In the genomic region with DNA sequence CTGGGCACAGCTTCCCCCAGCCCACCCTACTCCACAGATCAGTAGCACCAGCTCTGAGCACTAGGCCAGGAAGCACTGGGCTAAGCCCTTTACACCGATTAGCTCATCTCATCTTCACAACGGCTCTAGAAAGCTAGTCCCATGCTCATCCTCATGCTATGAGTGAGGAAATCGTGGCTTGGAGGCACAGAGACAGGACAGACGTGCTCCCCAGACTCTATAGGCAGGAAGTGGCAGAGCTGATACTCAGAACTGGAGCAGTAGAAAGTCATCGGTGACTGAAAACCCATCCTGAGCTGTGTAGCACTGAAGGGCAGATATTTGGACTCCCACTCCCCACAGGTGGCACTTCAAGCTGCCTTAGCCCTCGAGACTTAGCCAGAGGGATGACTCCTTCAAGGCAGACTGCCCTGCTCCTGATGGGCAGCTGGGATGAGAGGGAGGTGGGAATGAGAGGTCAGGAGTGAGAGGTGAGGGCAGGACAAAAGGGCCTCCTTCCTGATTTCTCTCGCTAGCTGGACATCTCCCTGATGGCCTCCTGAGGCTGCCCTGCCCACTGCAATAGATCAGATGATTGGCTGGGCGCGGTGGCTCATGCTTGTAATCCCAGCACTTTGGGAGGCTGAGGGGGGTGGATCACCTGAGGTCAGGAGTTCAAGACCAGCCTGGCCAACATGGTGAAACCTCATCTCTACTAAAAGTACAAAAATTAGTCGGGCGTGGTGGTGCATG, we compare ENCODE assay signal across 17 cellular contexts. TPM values are rescaled to one million over a fixed set of nuclear protein-coding genes. Genes with fewer than 3 reads are reported as not detected.
DNase-seq lines count a peak whose midpoint lies in the region; ATAC-seq, FAIRE-seq and TF ChIP-seq lines count a peak whose summit lies in the region.
"Had no signal": no experiment of that assay in that cellular context is flagged by ENCODE, and none has a peak within 500 bp of the region (broad histone marks: within the 10 kb centered on the region; RNA-seq: fewer than 3 reads in every experiment).

No MANE protein-coding gene starts in this region.

- H3K27ac ChIP-seq in HepG2 (ENCODE audit: extremely low read length, insufficient read depth, low read length), result no peak overlapping the region
- no peak overlapping the region for H3K27ac ChIP-seq in brain microvascular endothelial cell
- H3K27ac ChIP-seq: body of pancreas, pancreas, uterus had no signal

- no peak overlapping the region for H3K4me2 ChIP-seq in HepG2 (ENCODE audit: low read depth, low read length)

- H3K4me3 ChIP-seq in HepG2 (replicated peaks in 1 of 3; ENCODE audit: insufficient read depth in 1 of 3, low read depth in 2 of 3, low read length in 3 of 3) (no peak overlapping the region), brain microvascular endothelial cell (ENCODE audit: low read depth, low read length) (no peak overlapping the region)
- H3K4me3 ChIP-seq: body of pancreas, lung, pancreas, uterus had no signal

- intact Hi-C loops in HepG2 (cut with micrococcal nuclease; ENCODE audit: unreplicated experiment), result no loop called here

- H3K4me1 Mint-ChIP-seq in activated CD4-positive, alpha-beta T cell treated with anti-CD3 and anti-CD28 coated beads, Interleukin-2, amount 10 ng/mL, durations not matched to agents 7 days and 5 days, result peaks cover 98% of the 10 kb centered on the region
- peaks cover 97% of the 10 kb centered on the region for H3K4me1 Mint-ChIP-seq in activated naive CD4-positive, alpha-beta T cell treated with anti-CD3 and anti-CD28 coated beads, Interleukin-2, amount 50 U/mL, for 24 hours

- no peaks in the 10 kb centered on the region for H3K9me3 ChIP-seq in HepG2 (ENCODE audit: low read length)
- H3K9me3 ChIP-seq: body of pancreas, pancreas, uterus had no signal

- no peak for TF ChIP-seq RAD21 in HepG2 (CRISPR knock-in tag; IDR thresholded peaks at IDR 0.05)

- no peaks in the 10 kb centered on the region for H3K27me3 Mint-ChIP-seq in activated CD4-positive, alpha-beta T cell treated with anti-CD3 and anti-CD28 coated beads, Interleukin-2, amount 10 ng/mL, durations not matched to agents 7 days and 5 days
- H3K27me3 Mint-ChIP-seq in activated naive CD4-positive, alpha-beta T cell treated with anti-CD3 and anti-CD28 coated beads, Interleukin-2, amount 50 U/mL, for 24 hours, result no peaks in the 10 kb centered on the region
- H3K27me3 Mint-ChIP-seq: B cell had no signal

- DNase-seq in EH (ENCODE audit: low read depth) (peak; percentile 10), cortex of kidney (lab: John Stamatoyannopoulos, UW) (no peak), HepG2 (ENCODE audit: low spot score) (no peak), brain microvascular endothelial cell (no peak), NCI-H1048 (lab: John Stamatoyannopoulos, UW) (no peak)
- DNase-seq in activated CD4-positive, alpha-beta T cell treated with anti-CD3 and anti-CD28 coated beads, Interleukin-2, amount 10 ng/mL, durations not matched to agents 7 days and 5 days, result peak; percentile 84
- DNase-seq in stimulated activated CD4-positive, alpha-beta T cell treated with anti-CD3 and anti-CD28 coated beads, Interleukin-2, amount 100 ng/mL, for 24 hours, result peak; percentile 58 to 64
- DNase-seq: body of pancreas, MM.1S, NCI-H510A, pancreas, RPMI8226, uterus had no signal

- in situ Hi-C loops in HepG2 (cut with HindIII; ENCODE audit: extremely low pct_ligation_motif_present, low pct_unique_long_range_greater_than_20kb) (no loop called here), brain microvascular endothelial cell (cut with HindIII; ENCODE audit: low pct_ligation_motif_present, low sequenced_read_pairs) (no loop called here)

- ATAC-seq in HepG2, result no peak
- ATAC-seq: body of pancreas had no signal

- no peak for TF ChIP-seq POLR2A in HepG2 (IDR thresholded peaks at IDR 0.05; ENCODE audit: insufficient read depth in 1 of 2, low read depth in 2 of 2, low read length in 2 of 2)

- TF ChIP-seq EP300 in HepG2 (IDR thresholded peaks at IDR 0.05; ENCODE audit: low read depth in 2 of 2, low read length in 2 of 2) (no peak), HepG2 (CRISPR knock-in tag; IDR thresholded peaks at IDR 0.05; ENCODE audit: borderline replicate concordance) (no peak)

- H3K4me3 Mint-ChIP-seq in activated CD4-positive, alpha-beta T cell treated with anti-CD3 and anti-CD28 coated beads, Interleukin-2, amount 10 ng/mL, durations not matched to agents 7 days and 5 days, result peak overlapping the region; percentile 73
- peak overlapping the region; percentile 79 for H3K4me3 Mint-ChIP-seq in activated naive CD4-positive, alpha-beta T cell treated with anti-CD3 and anti-CD28 coated beads, Interleukin-2, amount 50 U/mL, for 24 hours
- H3K4me3 Mint-ChIP-seq: B cell had no signal

- TF ChIP-seq CTCF in HepG2 (CRISPR knock-in tag; IDR thresholded peaks at IDR 0.05), result no peak
- no peak for TF ChIP-seq CTCF in brain microvascular endothelial cell (IDR thresholded peaks at IDR 0.05; ENCODE audit: low read depth, low read length, missing control alignments)

- peaks cover 94% of the 10 kb centered on the region for H3K36me3 Mint-ChIP-seq in activated CD4-positive, alpha-beta T cell treated with anti-CD3 and anti-CD28 coated beads, Interleukin-2, amount 10 ng/mL, durations not matched to agents 7 days and 5 days (ENCODE audit: low read depth)
- peaks cover 38% of the 10 kb centered on the region for H3K36me3 Mint-ChIP-seq in activated naive CD4-positive, alpha-beta T cell treated with anti-CD3 and anti-CD28 coated beads, Interleukin-2, amount 50 U/mL, for 24 hours

- POLR2A ChIA-PET in activated CD4-positive, alpha-beta T cell treated with anti-CD3 and anti-CD28 coated beads, Interleukin-2, amount 10 ng/mL, durations not matched to agents 7 days and 5 days (lab: Charles Lee), result interaction anchor here (0.6 to 1.6 kb wide), 4 partner anchors 9 to 51 kb away, joined by 3 to 6 read pairs (median 4); a partner anchor contains a TSS
- POLR2A ChIA-PET in HepG2 (lab: Yijun Ruan, JAX), result interaction anchor here (1.2 kb wide), 1 partner anchor 50 kb away, joined by 3 read pairs; no protein-coding TSS in a partner anchor

- no peaks in the 10 kb centered on the region for H3K79me2 ChIP-seq in HepG2 (ENCODE audit: insufficient read depth, low read length)

- no TSS peak for BruUV-seq in HepG2 (replicated peaks; lab: Mats Ljungman, UMichigan)

- H3K27me3 ChIP-seq in HepG2 (ENCODE audit: control insufficient read depth in 1 of 2, insufficient read depth in 2 of 2, low read length in 2 of 2), result peaks cover 4 to 81% of the 10 kb centered on the region in 2 experiments; a peak in 4 of 5 replicates
- no peaks in the 10 kb centered on the region for H3K27me3 ChIP-seq in brain microvascular endothelial cell (replicated peaks)
- H3K27me3 ChIP-seq: body of pancreas, pancreas, uterus had no signal

- H3K4me1 ChIP-seq in HepG2 (ENCODE audit: insufficient read depth, low read length), result no peaks in the 10 kb centered on the region
- H3K4me1 ChIP-seq: body of pancreas, pancreas, uterus had no signal

- WGBS in HepG2 (ENCODE audit: low lambda C conversion rate), result 34% methylated on average over 10 of the region's 11 CpGs

- no peak overlapping the region for H3K9ac ChIP-seq in HepG2 (ENCODE audit: insufficient read depth, low read depth, low read length)

- H3K27ac Mint-ChIP-seq in activated CD4-positive, alpha-beta T cell treated with anti-CD3 and anti-CD28 coated beads, Interleukin-2, amount 10 ng/mL, durations not matched to agents 7 days and 5 days, result peak overlapping the region; percentile 91
- H3K27ac Mint-ChIP-seq in activated naive CD4-positive, alpha-beta T cell treated with anti-CD3 and anti-CD28 coated beads, Interleukin-2, amount 50 U/mL, for 24 hours, result peak overlapping the region; percentile 82
- H3K27ac Mint-ChIP-seq: B cell had no signal

- no peak for FAIRE-seq in HepG2 (lab: Jason Lieb, UNC)
- FAIRE-seq: endothelial cell of umbilical vein, pancreas had no signal

- CTCF ChIA-PET in activated CD4-positive, alpha-beta T cell treated with anti-CD3 and anti-CD28 coated beads, Interleukin-2, amount 10 ng/mL, durations not matched to agents 7 days and 5 days (lab: Charles Lee), result interaction anchor here (0.7 to 3.1 kb wide), 16 partner anchors 7 to 143 kb away, joined by 3 to 18 read pairs (median 4); no protein-coding TSS in a partner anchor
- CTCF ChIA-PET in HepG2 (lab: Yijun Ruan, JAX; ENCODE audit: low intra/inter-chr PET ratio, low total read pairs), result no interaction called here

- H2AFZ ChIP-seq in HepG2 (ENCODE audit: low read length), result no peak overlapping the region

- no peaks in the 10 kb centered on the region for H4K20me1 ChIP-seq in HepG2 (ENCODE audit: insufficient read depth, low read length)

- H3K36me3 ChIP-seq in HepG2 (replicated peaks in 1 of 2; ENCODE audit: control insufficient read depth in 1 of 2, insufficient read depth in 2 of 2, low read length in 2 of 2) (no peaks in the 10 kb centered on the region), brain microvascular endothelial cell (replicated peaks) (no peaks in the 10 kb centered on the region)
- H3K36me3 ChIP-seq: pancreas, uterus had no signal

- no peaks in the 10 kb centered on the region for H3K9me3 Mint-ChIP-seq in activated CD4-positive, alpha-beta T cell treated with anti-CD3 and anti-CD28 coated beads, Interleukin-2, amount 10 ng/mL, durations not matched to agents 7 days and 5 days
- H3K9me3 Mint-ChIP-seq in activated naive CD4-positive, alpha-beta T cell treated with anti-CD3 and anti-CD28 coated beads, Interleukin-2, amount 50 U/mL, for 24 hours, result no peaks in the 10 kb centered on the region

RNA-seq across cellular contexts. Expression of a gene that starts 9.7 kb away (rescaled TPM):
- 100 to 1,000 TPM; 379 to 405 TPM for total RNA-seq in activated CD4-positive, alpha-beta T cell treated with anti-CD3 and anti-CD28 coated beads, Interleukin-2, amount 10 ng/mL, durations not matched to agents 7 days and 5 days
- total RNA-seq in HepG2 (2016; rRNA removed; fragmentation: Illumina TruSeq; extraction: Trizol), result not detected in 2 replicates
- total RNA-seq in HepG2 (2016; cell fraction: cytosol; rRNA removed; fragmentation: Illumina TruSeq; extraction: Trizol; ENCODE audit: low read depth), result not detected in 2 replicates
- not detected in 2 replicates for total RNA-seq in HepG2 (2016; cell fraction: insoluble cytoplasmic fraction; rRNA removed; fragmentation: Illumina TruSeq; extraction: Trizol)
- not detected in 2 replicates for total RNA-seq in HepG2 (2016; cell fraction: membrane; rRNA removed; fragmentation: Illumina TruSeq; extraction: Trizol)
- not detected in 2 replicates for total RNA-seq in HepG2 (2016; cell fraction: nucleus; rRNA removed; fragmentation: Illumina TruSeq; extraction: Trizol)
- polyA plus RNA-seq in HepG2 (2011; rRNA removed), result not detected in 2 replicates
- polyA plus RNA-seq in HepG2 (2011; cell fraction: cytosol; rRNA removed), result not detected in 2 replicates
- polyA plus RNA-seq in HepG2 (2011; cell fraction: nucleus; rRNA removed), result not detected in 2 replicates
- not detected in 2 replicates for polyA plus RNA-seq in HepG2 (2012)
- polyA plus RNA-seq in HepG2 (2016; cell fraction: cytosol; fragmentation: Illumina TruSeq; extraction: Trizol; ENCODE audit: low read depth), result not detected in 2 replicates
- not detected in 2 replicates for polyA plus RNA-seq in HepG2 (2016; cell fraction: insoluble cytoplasmic fraction; fragmentation: Illumina TruSeq; extraction: Trizol; ENCODE audit: low read depth)
- not detected in 2 replicates for polyA plus RNA-seq in HepG2 (2016; cell fraction: membrane; fragmentation: Illumina TruSeq; extraction: Trizol; ENCODE audit: low read depth)
- not detected in 2 replicates for polyA plus RNA-seq in HepG2 (2016; cell fraction: nucleus; fragmentation: Illumina TruSeq; extraction: Trizol; ENCODE audit: insufficient read depth, low read depth)
- not detected in 2 replicates for polyA minus RNA-seq in HepG2 (2011; rRNA and poly(A)+ RNA removed; ENCODE audit: low replicate concordance)
- polyA minus RNA-seq in HepG2 (2011; cell fraction: cytosol; rRNA and poly(A)+ RNA removed), result not detected in 2 replicates
- polyA minus RNA-seq in HepG2 (2011; cell fraction: nucleus; rRNA and poly(A)+ RNA removed), result not detected in 2 replicates
- total RNA-seq: endothelial cell of umbilical vein had no signal
- polyA plus RNA-seq: endothelial cell of umbilical vein had no signal

RNA-seq across cellular contexts. Expression of a gene that starts 49.3 kb away (rescaled TPM):
- total RNA-seq in activated CD4-positive, alpha-beta T cell treated with anti-CD3 and anti-CD28 coated beads, Interleukin-2, amount 10 ng/mL, durations not matched to agents 7 days and 5 days, result 1 to 10 TPM; 5.5 to 5.8 TPM
- 8.0 and 8.8 TPM in 2 replicates for total RNA-seq in HepG2 (2016; rRNA removed; fragmentation: Illumina TruSeq; extraction: Trizol)
- total RNA-seq in HepG2 (2016; cell fraction: cytosol; rRNA removed; fragmentation: Illumina TruSeq; extraction: Trizol; ENCODE audit: low read depth), result 5.5 and 8.1 TPM in 2 replicates
- total RNA-seq in HepG2 (2016; cell fraction: insoluble cytoplasmic fraction; rRNA removed; fragmentation: Illumina TruSeq; extraction: Trizol), result 6.1 and 10.4 TPM in 2 replicates
- total RNA-seq in HepG2 (2016; cell fraction: membrane; rRNA removed; fragmentation: Illumina TruSeq; extraction: Trizol), result 9.9 and 11.8 TPM in 2 replicates
- 6.8 and 8.7 TPM in 2 replicates for total RNA-seq in HepG2 (2016; cell fraction: nucleus; rRNA removed; fragmentation: Illumina TruSeq; extraction: Trizol)
- 7.5 and 8.8 TPM in 2 replicates for polyA plus RNA-seq in HepG2 (2011; rRNA removed)
- 7.1 and 8.8 TPM in 2 replicates for polyA plus RNA-seq in HepG2 (2011; cell fraction: cytosol; rRNA removed)
- 17.8 and 18.7 TPM in 2 replicates for polyA plus RNA-seq in HepG2 (2011; cell fraction: nucleus; rRNA removed)
- polyA plus RNA-seq in HepG2 (2012), result 9.1 and 10.1 TPM in 2 replicates
- 3.4 and 4.2 TPM in 2 replicates for polyA plus RNA-seq in HepG2 (2016; cell fraction: cytosol; fragmentation: Illumina TruSeq; extraction: Trizol; ENCODE audit: low read depth)
- 8.1 and 12.2 TPM in 2 replicates for polyA plus RNA-seq in HepG2 (2016; cell fraction: insoluble cytoplasmic fraction; fragmentation: Illumina TruSeq; extraction: Trizol; ENCODE audit: low read depth)
- 8.7 and 10.6 TPM in 2 replicates for polyA plus RNA-seq in HepG2 (2016; cell fraction: membrane; fragmentation: Illumina TruSeq; extraction: Trizol; ENCODE audit: low read depth)
- 14.6 and 15.9 TPM in 2 replicates for polyA plus RNA-seq in HepG2 (2016; cell fraction: nucleus; fragmentation: Illumina TruSeq; extraction: Trizol; ENCODE audit: insufficient read depth, low read depth)
- 9.3 and 11.0 TPM in 2 replicates for polyA minus RNA-seq in HepG2 (2011; rRNA and poly(A)+ RNA removed; ENCODE audit: low replicate concordance)
- 2.6 and 4.1 TPM in 2 replicates for polyA minus RNA-seq in HepG2 (2011; cell fraction: cytosol; rRNA and poly(A)+ RNA removed)
- 7.6 and 10.3 TPM in 2 replicates for polyA minus RNA-seq in HepG2 (2011; cell fraction: nucleus; rRNA and poly(A)+ RNA removed)

Comparison
In these comparisons a context has a peak if more than half of its experiments do, and no peak if none do; other contexts are left out.
1. DNase-seq: peak in EH (single experiment), activated CD4-positive, alpha-beta T cell treated with anti-CD3 and anti-CD28 coated beads, Interleukin-2, amount 10 ng/mL, durations not matched to agents 7 days and 5 days (single experiment) and stimulated activated CD4-positive, alpha-beta T cell treated with anti-CD3 and anti-CD28 coated beads, Interleukin-2, amount 100 ng/mL, for 24 hours (2 of 2); none in cortex of kidney (single experiment), HepG2 (single experiment), brain microvascular endothelial cell (single experiment) and NCI-H1048 (single experiment).
2. RNA of a gene that starts 9.7 kb away (total RNA-seq): 379 to 405 TPM in activated CD4-positive, alpha-beta T cell treated with anti-CD3 and anti-CD28 coated beads, Interleukin-2, amount 10 ng/mL, durations not matched to agents 7 days and 5 days; not detected in HepG2; every median in the first group is over 100 times any median in the second.